Comparison of ENCODE assay signal across 28 cellular contexts in genomic region chr7:157637216-157637954, GRCh38.
"Had no signal": no experiment of that assay in that cellular context is flagged by ENCODE, and none has a peak within 500 bp of the region (broad histone marks: within the 10 kb centered on the region; RNA-seq: fewer than 3 reads in every experiment).

No MANE protein-coding gene starts in this region.

- H3K27ac Mint-ChIP-seq: activated B cell treated with CpG ODN at 0.5 μM for 24 hours; activated naive CD8-positive, alpha-beta T cell; activated T-cell treated with anti-CD3 and anti-CD28 coated beads, Interleukin-2, amount 50 U/mL, for 72 hours; immature natural killer cell; naive thymus-derived CD8-positive, alpha-beta T cell; T-helper 2 cell treated with Interferon-gamma antibody and Interleukin-4, amounts not matched to agents 5 μg/mL and 100 μg/mL, for 36 hours had no signal

- H3K27me3 ChIP-seq: ascending aorta, pancreas had no signal

- H3K4me1 ChIP-seq: ascending aorta, gastroesophageal sphincter, heart left ventricle, pancreas, psoas muscle, spleen, suprapubic skin, tibial artery had no signal

- DNase-seq: activated B cell treated with CpG ODN at 0.5 μM for 24 hours; activated naive CD4-positive, alpha-beta T cell; activated T-cell treated with anti-CD3 and anti-CD28 coated beads for 4 hours; activated T-cell treated with anti-CD3 and anti-CD28 coated beads, Interleukin-2, amount 50 U/mL, for 72 hours; dorsolateral prefrontal cortex; effector memory CD4-positive, alpha-beta T cell; erythroblast; heart left ventricle; immature natural killer cell; kidney; left colon; mammary epithelial cell; naive thymus-derived CD8-positive, alpha-beta T cell; pancreas; psoas muscle; right cardiac atrium; spleen; stimulated activated naive CD4-positive, alpha-beta T cell; T-helper 1 cell; tibial artery had no signal

- H3K9me3 ChIP-seq: pancreas, suprapubic skin had no signal

- H3K36me3 Mint-ChIP-seq: immature natural killer cell had no signal

- H3K4me1 Mint-ChIP-seq: activated B cell treated with CpG ODN at 0.5 μM for 24 hours, immature natural killer cell had no signal

- ATAC-seq: activated T-cell treated with anti-CD3 and anti-CD28 coated beads, Interleukin-2, amount 50 U/mL, for 72 hours; gastroesophageal sphincter; heart left ventricle; left colon; naive thymus-derived CD8-positive, alpha-beta T cell; pancreas; psoas muscle; right cardiac atrium had no signal

- H3K27ac ChIP-seq: ascending aorta, cardiac muscle cell, coronary artery, dorsolateral prefrontal cortex, gastroesophageal sphincter, heart left ventricle, pancreas, psoas muscle, spleen, suprapubic skin, tibial artery had no signal

- H3K4me3 ChIP-seq: ascending aorta, cardiac muscle cell, coronary artery, dorsolateral prefrontal cortex, gastroesophageal sphincter, heart left ventricle, pancreas, psoas muscle, spleen, suprapubic skin, tibial artery had no signal

- H3K36me3 ChIP-seq: ascending aorta, cardiac muscle cell, gastroesophageal sphincter, heart left ventricle, pancreas, spleen, suprapubic skin, tibial artery had no signal

- H3K4me3 Mint-ChIP-seq: activated B cell treated with CpG ODN at 0.5 μM for 24 hours; activated naive CD8-positive, alpha-beta T cell; activated T-cell treated with anti-CD3 and anti-CD28 coated beads, Interleukin-2, amount 50 U/mL, for 72 hours; brain; immature natural killer cell; naive thymus-derived CD8-positive, alpha-beta T cell; T-helper 2 cell treated with Interferon-gamma antibody and Interleukin-4, amounts not matched to agents 5 μg/mL and 100 μg/mL, for 36 hours had no signal
